In the genomic region with DNA sequence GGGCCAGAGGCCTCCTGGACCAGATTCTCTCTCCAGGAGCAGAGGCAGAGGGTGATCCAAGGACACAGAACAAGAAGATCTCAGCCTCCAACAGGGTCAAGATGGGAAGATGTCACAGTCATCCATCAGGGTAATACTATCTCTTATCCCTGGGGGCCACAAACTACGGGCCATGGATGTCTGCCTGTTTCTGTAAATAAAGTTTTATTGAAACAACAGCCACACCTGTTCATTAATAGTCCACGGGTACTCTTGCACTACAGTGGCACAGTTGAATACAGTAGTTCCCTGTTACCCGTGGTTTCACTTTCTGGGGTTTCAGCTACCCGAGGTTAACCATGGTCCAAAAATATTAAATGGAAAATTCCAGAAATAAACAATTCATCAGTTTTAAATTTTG, we compare ENCODE assay signal across 1 cellular context.
TF ChIP-seq lines count a peak whose summit lies in the region.

No MANE protein-coding gene starts in this region.

TF ChIP-seq in GM12891, 5 proteins besides CTCF, POLR2A, EP300 and RAD21:
- TF ChIP-seq PAX5 (IDR thresholded peaks at IDR 0.05; ENCODE audit: insufficient read depth, low read length, severe bottlenecking): no peak
- no peak for TF ChIP-seq POLR2AphosphoS5 (IDR thresholded peaks at IDR 0.05; ENCODE audit: low read depth, low read length)
- TF ChIP-seq POU2F2 (IDR thresholded peaks at IDR 0.05; ENCODE audit: low read depth, low read length): no peak
- no peak for TF ChIP-seq TAF1 (IDR thresholded peaks at IDR 0.05; ENCODE audit: low read depth, low read length)
- no peak for TF ChIP-seq SPI1 (IDR thresholded peaks at IDR 0.05; ENCODE audit: low read depth, low read length)
